Comparison of ENCODE assay signal across 16 cellular contexts in the genomic region with DNA sequence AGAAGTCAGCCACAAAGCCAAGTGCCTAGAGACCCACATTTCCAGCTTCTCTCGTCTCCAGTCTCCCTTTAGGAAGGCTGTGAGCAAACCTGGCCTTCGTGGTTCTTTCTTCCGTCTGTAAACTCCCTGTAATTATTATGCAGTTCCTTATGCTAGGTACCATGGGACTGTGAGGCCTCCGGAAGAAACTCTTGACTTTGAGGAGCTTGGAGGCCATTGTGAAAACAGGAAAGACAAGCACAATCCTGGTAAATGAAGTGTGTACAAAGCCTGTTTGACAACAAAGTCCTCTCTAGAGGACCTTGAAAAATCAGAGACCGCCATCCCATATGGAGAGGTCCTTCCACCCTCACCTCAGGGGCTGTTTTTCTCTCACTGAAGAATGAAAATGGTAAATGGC.
"Had no signal": no experiment of that assay in that cellular context is flagged by ENCODE, and none has a peak within 500 bp of the region (broad histone marks: within the 10 kb centered on the region; RNA-seq: fewer than 3 reads in every experiment).

No MANE protein-coding gene starts in this region.

- ATAC-seq: body of pancreas; gastrocnemius medialis; naive thymus-derived CD4-positive, alpha-beta T cell; WTC11 had no signal

- H3K36me3 ChIP-seq: cardiac muscle cell, esophagus squamous epithelium, gastrocnemius medialis, thyroid gland had no signal

- H3K9me3 ChIP-seq: body of pancreas, esophagus squamous epithelium, gastrocnemius medialis, thyroid gland had no signal

- H3K4me1 ChIP-seq: body of pancreas, esophagus squamous epithelium, gastrocnemius medialis, thyroid gland had no signal

- H3K27me3 ChIP-seq: body of pancreas, cardiac muscle cell, esophagus squamous epithelium, gastrocnemius medialis, thyroid gland had no signal

- H3K27ac ChIP-seq: body of pancreas, cardiac muscle cell, esophagus squamous epithelium, gastrocnemius medialis, thyroid gland had no signal

- DNase-seq: activated gamma-delta T cell treated with Interleukin-2 at 50 U/mL for 16 hours; activated T-cell treated with anti-CD3 and anti-CD28 coated beads, Interleukin-2, amount 50 U/mL, for 1 hour; anterior cingulate cortex; body of pancreas; cortex of kidney; endodermal cell; esophagus squamous epithelium; gastrocnemius medialis; hippocampal formation; naive thymus-derived CD4-positive, alpha-beta T cell; substantia nigra; T-helper 9 cell; thyroid gland had no signal

- H3K4me3 ChIP-seq: body of pancreas, cardiac muscle cell, esophagus squamous epithelium, gastrocnemius medialis, thyroid gland had no signal

- FAIRE-seq: islet of Langerhans had no signal
